9 cellular contexts compared by ENCODE assay signal in genomic region chr22:37518509-37519267, GRCh38. TPM values are rescaled to one million over a fixed set of nuclear protein-coding genes. Genes with fewer than 3 reads are reported as not detected.
A peak's percentile ranks its signal among the peaks of the same experiment; 100 is the strongest.
DNase-seq lines count a peak whose midpoint lies in the region; ATAC-seq and TF ChIP-seq lines count a peak whose summit lies in the region.
"Had no signal": no experiment of that assay in that cellular context is flagged by ENCODE, and none has a peak within 500 bp of the region (broad histone marks: within the 10 kb centered on the region; RNA-seq: fewer than 3 reads in every experiment).

No MANE protein-coding gene starts in this region.

- peaks cover 0 to 2% of the 10 kb centered on the region in 2 donors for H3K36me3 Mint-ChIP-seq in CD14-positive monocyte

- H3K36me3 ChIP-seq in Peyer's patch: peaks cover 0 to 5% (median 0%) of the 10 kb centered on the region in 3 donors
- peaks cover 0 to 7% (median 4%) of the 10 kb centered on the region in 4 donors for H3K36me3 ChIP-seq in esophagus muscularis mucosa

- H3K27me3 Mint-ChIP-seq in CD14-positive monocyte (ENCODE audit: low read depth in 3 of 3): peaks cover 45 to 55% (median 55%) of the 10 kb centered on the region in 3 donors

- H3K9me3 ChIP-seq in Peyer's patch (no peaks in the 10 kb centered on the region), esophagus muscularis mucosa (no peaks in the 10 kb centered on the region)

- TF ChIP-seq CTCF in CD14-positive monocyte (IDR thresholded peaks at IDR 0.05): no peak
- no peak for TF ChIP-seq CTCF in Peyer's patch (IDR thresholded peaks at IDR 0.05)
- TF ChIP-seq CTCF in esophagus muscularis mucosa (IDR thresholded peaks at IDR 0.05): no peak
- no peak for TF ChIP-seq CTCF in omental fat pad (IDR thresholded peaks at IDR 0.05)

- intact Hi-C loops in CD14-positive monocyte (cut with micrococcal nuclease) (no loop called here), esophagus muscularis mucosa (cut with DNase I) (no loop called here)

- WGBS in esophagus muscularis mucosa: 23% methylated on average over 26 of the region's 63 CpGs

- H3K27me3 ChIP-seq in Peyer's patch (no peaks in the 10 kb centered on the region), esophagus muscularis mucosa (peaks cover 0 to 63% (median 4%) of the 10 kb centered on the region in 4 donors)

- TF ChIP-seq EP300 in esophagus muscularis mucosa (IDR thresholded peaks at IDR 0.05): no peak

- H3K27ac Mint-ChIP-seq in CD14-positive monocyte: peak overlapping the region in 1 of 7 donors; percentile 33

- H3K4me3 Mint-ChIP-seq in CD14-positive monocyte: peak overlapping the region; percentile 57 to 82

- H3K4me1 Mint-ChIP-seq in CD14-positive monocyte: peaks cover 9% of the 10 kb centered on the region

- H3K9me3 Mint-ChIP-seq in CD14-positive monocyte: peaks cover 3 to 16% (median 6%) of the 10 kb centered on the region in 7 donors

- ATAC-seq in omental fat pad (ENCODE audit: low FRiP score): peak; percentile 37

- peak overlapping the region; percentile 56 to 92 (median 63) for H3K4me3 ChIP-seq in Peyer's patch
- peak overlapping the region; percentile 60 to 65 (median 61) for H3K4me3 ChIP-seq in esophagus muscularis mucosa

- no peak for DNase-seq in CD14-positive monocyte (ENCODE audit: low spot score)
- DNase-seq in Peyer's patch: peak in 2 of 3 donors; percentile 65 to 79
- DNase-seq in esophagus muscularis mucosa (ENCODE audit: extremely low spot score): no peak
- DNase-seq in omental fat pad (ENCODE audit: low spot score): no peak
- no peak for DNase-seq in COLO829 (ENCODE audit: low spot score)
- DNase-seq in globus pallidus (ENCODE audit: low spot score): no peak
- DNase-seq in NK-92 (lab: John Stamatoyannopoulos, UW; ENCODE audit: unreplicated experiment): no peak
- no peak for DNase-seq in GM03348 (ENCODE audit: low spot score)
- DNase-seq: stimulated activated naive CD4-positive, alpha-beta T cell treated with Interleukin-2 at 50 U/mL for 16 hours had no signal

- H3K4me1 ChIP-seq in Peyer's patch: peaks cover 0 to 35% (median 10%) of the 10 kb centered on the region in 4 donors
- H3K4me1 ChIP-seq in esophagus muscularis mucosa: peaks cover 10 to 24% (median 18%) of the 10 kb centered on the region in 4 donors

- H3K27ac ChIP-seq in Peyer's patch: peak overlapping the region; percentile 38 to 97 (median 87)
- H3K27ac ChIP-seq in esophagus muscularis mucosa (replicated peaks in 1 of 4): peak overlapping the region; percentile 59 to 78 (median 61)

- TF ChIP-seq POLR2A in Peyer's patch (IDR thresholded peaks at IDR 0.05) (peak; percentile 40 to 60), esophagus muscularis mucosa (IDR thresholded peaks at IDR 0.05; ENCODE audit: low read depth) (no peak)

RNA-seq across cellular contexts. Expression of gene CARD10, which starts 0.5 kb away (rescaled TPM):
- not detected for polyA plus RNA-seq in CD14-positive monocyte
- 100 to 1,000 TPM in 3 of 4 donors, 10 to 100 TPM in 1; 74.3 to 142 (median 123) TPM for total RNA-seq in Peyer's patch
- total RNA-seq in esophagus muscularis mucosa: 10 to 100 TPM in 2 of 4 donors, 1 to 10 TPM in 2; 6.0 to 15.3 (median 8.8) TPM
- total RNA-seq in omental fat pad: 10 to 100 TPM in 1 of 4 donors, 1 to 10 TPM in 3; 2.5 to 18.8 (median 4.8) TPM

RNA-seq across cellular contexts. Expression of gene MFNG, which starts 32.5 kb away (rescaled TPM):
- 100 to 1,000 TPM; 181 to 196 TPM for polyA plus RNA-seq in CD14-positive monocyte
- 10 to 100 TPM; 12.4 to 47.0 (median 26.5) TPM for total RNA-seq in Peyer's patch
- total RNA-seq in esophagus muscularis mucosa: 10 to 100 TPM in 3 of 4 donors, 1 to 10 TPM in 1; 7.5 to 23.1 (median 18.5) TPM
- total RNA-seq in omental fat pad: 10 to 100 TPM; 16.0 to 64.2 (median 35.7) TPM

RNA-seq across cellular contexts. Expression of gene CDC42EP1, which starts 41.6 kb away (rescaled TPM):
- 1 to 10 TPM; 5.9 to 8.5 TPM for polyA plus RNA-seq in CD14-positive monocyte
- total RNA-seq in Peyer's patch (10 to 100 TPM; 22.3 to 41.0 (median 34.7) TPM), esophagus muscularis mucosa (10 to 100 TPM; 19.9 to 38.1 (median 36.7) TPM), omental fat pad (10 to 100 TPM; 33.1 to 63.0 (median 39.2) TPM)

Comparison
In these comparisons a context has a peak if more than half of its experiments do, and no peak if none do; other contexts are left out.
1. DNase-seq: peak in Peyer's patch (2 of 3); none in CD14-positive monocyte (single experiment), esophagus muscularis mucosa (single experiment), omental fat pad (single experiment), COLO829 (single experiment), globus pallidus (single experiment), NK-92 (single experiment) and GM03348 (single experiment).